ENCODE assay signal across 15 cellular contexts in genomic region chr22:47929073-47929472, GRCh38.
A peak's percentile ranks its signal among the peaks of the same experiment; 100 is the strongest.
DNase-seq lines count a peak whose midpoint lies in the region; TF ChIP-seq lines count a peak whose summit lies in the region.
"Had no signal": no experiment of that assay in that cellular context is flagged by ENCODE, and none has a peak within 500 bp of the region (broad histone marks: within the 10 kb centered on the region; RNA-seq: fewer than 3 reads in every experiment).

No MANE protein-coding gene starts in this region.

- no peaks in the 10 kb centered on the region for H3K79me2 ChIP-seq in SU-DHL-6 (ENCODE audit: insufficient read depth, low read length)

- no peaks in the 10 kb centered on the region for H3K4me1 Mint-ChIP-seq in osteocyte (ENCODE audit: unreplicated experiment)
- no peaks in the 10 kb centered on the region for H3K4me1 Mint-ChIP-seq in activated T-cell treated with anti-CD3 and anti-CD28 coated beads, Interleukin-2, amount 50 U/mL, for 24 hours (ENCODE audit: low read depth)

- TF ChIP-seq CTCF in SU-DHL-6 (IDR thresholded peaks at IDR 0.05; ENCODE audit: insufficient read depth, low read length, poor library complexity, severe bottlenecking) (no peak), osteocyte (IDR thresholded peaks at IDR 0.05) (no peak)

- H3K27me3 Mint-ChIP-seq in osteocyte (ENCODE audit: unreplicated experiment), result no peaks in the 10 kb centered on the region
- H3K27me3 Mint-ChIP-seq in activated T-cell treated with anti-CD3 and anti-CD28 coated beads, Interleukin-2, amount 50 U/mL, for 24 hours, result peaks cover 25% of the 10 kb centered on the region

- H3K4me1 ChIP-seq in BLaER1 treated with 17β-estradiol and CSF1 and Interleukin-3, amounts not matched to agents 10 nM and 100 nM, result peaks cover 6 to 35% (median 26%) of the 10 kb centered on the region in 10 experiments; a peak in 17 of 20 replicates
- H3K4me1 ChIP-seq: HAP-1 had no signal

- peaks cover 38% of the 10 kb centered on the region for H3K9me3 Mint-ChIP-seq in osteocyte (ENCODE audit: unreplicated experiment)
- peaks cover 8% of the 10 kb centered on the region for H3K9me3 Mint-ChIP-seq in activated T-cell treated with anti-CD3 and anti-CD28 coated beads, Interleukin-2, amount 50 U/mL, for 24 hours

- DNase-seq in NAMALWA (ENCODE audit: low spot score), result peak; percentile 48
- DNase-seq in osteocyte (ENCODE audit: extremely low spot score, unreplicated experiment), result peak; percentile 73
- no peak for DNase-seq in NCI-H524 (lab: John Stamatoyannopoulos, UW)
- DNase-seq in UCSD-AML1 (lab: John Stamatoyannopoulos, UW; ENCODE audit: unreplicated experiment), result no peak
- no peak for DNase-seq in hypothalamus (lab: John Stamatoyannopoulos, UW)
- DNase-seq in activated T-cell treated with anti-CD3 and anti-CD28 coated beads, Interleukin-2, amount 50 U/mL, for 24 hours, result no peak
- DNase-seq: CD4-positive, alpha-beta T cell; NCI-H1417 treated with DMSO at 0.1 percent for 48 hours; NCI-H2081; NCI-H226; NCI-H69; Right ventricle myocardium superior had no signal

- H4K20me1 ChIP-seq in BLaER1 treated with 17β-estradiol and CSF1 and Interleukin-3, amounts not matched to agents 10 nM and 100 nM, result no peaks in the 10 kb centered on the region
- H4K20me1 ChIP-seq in SU-DHL-6 (ENCODE audit: low read depth, low read length), result no peaks in the 10 kb centered on the region

- H3K36me3 Mint-ChIP-seq in osteocyte (ENCODE audit: unreplicated experiment), result no peaks in the 10 kb centered on the region
- no peaks in the 10 kb centered on the region for H3K36me3 Mint-ChIP-seq in activated T-cell treated with anti-CD3 and anti-CD28 coated beads, Interleukin-2, amount 50 U/mL, for 24 hours (ENCODE audit: low read depth)

- no peak overlapping the region for H3K4me3 ChIP-seq in BLaER1 treated with 17β-estradiol and CSF1 and Interleukin-3, amounts not matched to agents 10 nM and 100 nM
- H3K4me3 ChIP-seq in SU-DHL-6 (ENCODE audit: insufficient read depth, low read length, poor library complexity, severe bottlenecking), result peak overlapping the region; percentile 12
- H3K4me3 ChIP-seq: HAP-1 had no signal

- H3K4me2 ChIP-seq in BLaER1 treated with 17β-estradiol and CSF1 and Interleukin-3, amounts not matched to agents 10 nM and 100 nM, result peak overlapping the region; percentile 12 to 81 (median 67); a peak in 21 of 22 replicates
- H3K4me2 ChIP-seq in SU-DHL-6 (ENCODE audit: low read depth, low read length, poor library complexity, severe bottlenecking), result peak overlapping the region; percentile 59

- no peak overlapping the region for H3K9ac ChIP-seq in BLaER1 treated with 17β-estradiol and CSF1 and Interleukin-3, amounts not matched to agents 10 nM and 100 nM
- H3K9ac ChIP-seq in SU-DHL-6 (ENCODE audit: low read length), result peak overlapping the region; percentile 30; the same call in 1 of the 2 replicates

- no peak overlapping the region for H3K4me3 Mint-ChIP-seq in osteocyte (ENCODE audit: unreplicated experiment)
- no peak overlapping the region for H3K4me3 Mint-ChIP-seq in activated T-cell treated with anti-CD3 and anti-CD28 coated beads, Interleukin-2, amount 50 U/mL, for 24 hours
- H3K4me3 Mint-ChIP-seq: CD4-positive, alpha-beta T cell had no signal

- H3K27ac ChIP-seq in BLaER1 treated with 17β-estradiol and CSF1 and Interleukin-3, amounts not matched to agents 10 nM and 100 nM, result no peak overlapping the region
- H3K27ac ChIP-seq in SU-DHL-6 (ENCODE audit: low read depth, low read length), result peak overlapping the region; percentile 84

- H3K27me3 ChIP-seq in BLaER1 treated with 17β-estradiol and CSF1 and Interleukin-3, amounts not matched to agents 10 nM and 100 nM, result no peaks in the 10 kb centered on the region
- H3K27me3 ChIP-seq in SU-DHL-6 (ENCODE audit: low read length), result no peaks in the 10 kb centered on the region

- H3F3A ChIP-seq in SU-DHL-6 (ENCODE audit: insufficient read depth), result peaks cover 10% of the 10 kb centered on the region; the same call in 1 of the 2 replicates

- peaks cover 8 to 35% (median 20%) of the 10 kb centered on the region in 11 experiments; a peak in 18 of 22 replicates for H3K9me3 ChIP-seq in BLaER1 treated with 17β-estradiol and CSF1 and Interleukin-3, amounts not matched to agents 10 nM and 100 nM (replicated peaks in 1 of 11)
- no peaks in the 10 kb centered on the region for H3K9me3 ChIP-seq in SU-DHL-6 (ENCODE audit: insufficient read depth, low read length)
- H3K9me3 ChIP-seq: HAP-1 had no signal

- H2AFZ ChIP-seq in SU-DHL-6 (ENCODE audit: low read depth, low read length, severe bottlenecking), result peak overlapping the region; percentile 30

- H3K36me3 ChIP-seq in BLaER1 treated with 17β-estradiol and CSF1 and Interleukin-3, amounts not matched to agents 10 nM and 100 nM, result no peaks in the 10 kb centered on the region
- H3K36me3 ChIP-seq in SU-DHL-6 (ENCODE audit: low read length), result no peaks in the 10 kb centered on the region
- H3K36me3 ChIP-seq: HAP-1 had no signal

- no peak overlapping the region for H3K27ac Mint-ChIP-seq in osteocyte (ENCODE audit: unreplicated experiment)
- H3K27ac Mint-ChIP-seq in activated T-cell treated with anti-CD3 and anti-CD28 coated beads, Interleukin-2, amount 50 U/mL, for 24 hours, result no peak overlapping the region
- H3K27ac Mint-ChIP-seq: CD4-positive, alpha-beta T cell had no signal

- H3K9me2 ChIP-seq in SU-DHL-6 (replicated peaks; ENCODE audit: insufficient read depth, low read length), result no peaks in the 10 kb centered on the region

Comparison
In these comparisons a context has a peak if more than half of its experiments do, and no peak if none do; other contexts are left out.
1. DNase-seq: peak in NAMALWA (single experiment) and osteocyte (single experiment); none in NCI-H524 (0 of 2), UCSD-AML1 (single experiment), hypothalamus (0 of 51) and activated T-cell treated with anti-CD3 and anti-CD28 coated beads, Interleukin-2, amount 50 U/mL, for 24 hours (single experiment).